Comparison of ENCODE assay signal across 9 cellular contexts in genomic region chr5:96651948-96652753, GRCh38. TPM values are rescaled to one million over a fixed set of nuclear protein-coding genes. Genes with fewer than 3 reads are reported as not detected.
A peak's percentile ranks its signal among the peaks of the same experiment; 100 is the strongest.
DNase-seq lines count a peak whose midpoint lies in the region; ATAC-seq and TF ChIP-seq lines count a peak whose summit lies in the region.
"Had no signal": no experiment of that assay in that cellular context is flagged by ENCODE, and none has a peak within 500 bp of the region (broad histone marks: within the 10 kb centered on the region; RNA-seq: fewer than 3 reads in every experiment).

No MANE protein-coding gene starts in this region.

- ATAC-seq in T-cell (replicated peaks in 1 of 4): peak in 3 of 4 experiments; percentile 46 to 57 (median 51)
- no peak for ATAC-seq in GM18858 (IDR thresholded peaks at IDR 0.05; ENCODE audit: unreplicated experiment)
- no peak for ATAC-seq in HG03159 (IDR thresholded peaks at IDR 0.05; ENCODE audit: unreplicated experiment)

- H3K9me3 Mint-ChIP-seq in T-cell: no peaks in the 10 kb centered on the region
- H3K9me3 Mint-ChIP-seq: naive thymus-derived CD8-positive, alpha-beta T cell had no signal

- POLR2A ChIA-PET in T-cell (lab: Charles Lee): interaction anchor here in 1 of 2 donors (2.2 kb wide), 1 partner anchor 11 kb away, joined by 5 read pairs; no protein-coding TSS in a partner anchor

- H3K4me1 Mint-ChIP-seq in T-cell: peaks cover 0 to 32% (median 26%) of the 10 kb centered on the region in 3 donors

- CTCF ChIA-PET in T-cell (lab: Charles Lee): interaction anchor here (0.6 to 0.8 kb wide), 3 partner anchors 9 to 492 kb away, joined by 3 to 7 read pairs (median 5); no protein-coding TSS in a partner anchor

- no peak overlapping the region for H3K27ac Mint-ChIP-seq in T-cell
- H3K27ac Mint-ChIP-seq: naive thymus-derived CD8-positive, alpha-beta T cell had no signal

- peaks cover 10 to 13% of the 10 kb centered on the region in 2 donors for H3K27me3 Mint-ChIP-seq in T-cell

- no peaks in the 10 kb centered on the region for H3K36me3 Mint-ChIP-seq in T-cell
- H3K36me3 Mint-ChIP-seq: naive thymus-derived CD8-positive, alpha-beta T cell had no signal

- no peak overlapping the region for H3K4me3 Mint-ChIP-seq in T-cell
- H3K4me3 Mint-ChIP-seq: naive thymus-derived CD8-positive, alpha-beta T cell had no signal

- DNase-seq in COR-L47 (lab: John Stamatoyannopoulos, UW) (peak; percentile 70), HFF-Myc (ENCODE audit: extremely low read depth, low read depth) (no peak), T-cell (peak in 3 of 34 experiments; percentile 3 to 7 (median 5)), iPS-NIHi7 (ENCODE audit: extremely low spot score) (peak; percentile 62), H4 (ENCODE audit: low spot score) (no peak), 8988T (no peak)
- DNase-seq: naive thymus-derived CD8-positive, alpha-beta T cell had no signal

- no peak overlapping the region for H3K4me3 ChIP-seq in HFF-Myc (replicated peaks; ENCODE audit: low read depth, low read length)

- peak; percentile 53 for TF ChIP-seq CTCF in HFF-Myc (IDR thresholded peaks at IDR 0.05; ENCODE audit: low read depth, low read length, missing control alignments)

RNA-seq across cellular contexts. Expression of gene CAST, which starts 10.0 kb away (rescaled TPM):
- total RNA-seq in T-cell: 100 to 1,000 TPM; 166 to 238 (median 191) TPM
- total RNA-seq in H4 (2014; rRNA removed; shearing (Covaris generic)): 115 and 126 TPM in 2 replicates

Comparison
In these comparisons a context has a peak if more than half of its experiments do, and no peak if none do; other contexts are left out.
1. DNase-seq: peak in COR-L47 (single experiment) and iPS-NIHi7 (single experiment); none in HFF-Myc (single experiment), H4 (single experiment) and 8988T (single experiment).
2. ATAC-seq: peak in T-cell (3 of 4); none in GM18858 (single experiment) and HG03159 (single experiment).